38 cellular contexts compared by ENCODE assay signal in genomic region chr1:205856433-205856832, GRCh38. TPM values are rescaled to one million over a fixed set of nuclear protein-coding genes. Genes with fewer than 3 reads are reported as not detected.
"Had no signal": no experiment of that assay in that cellular context is flagged by ENCODE, and none has a peak within 500 bp of the region (broad histone marks: within the 10 kb centered on the region; RNA-seq: fewer than 3 reads in every experiment).

No MANE protein-coding gene starts in this region.

- H3K36me3 ChIP-seq: MG63 had no signal

- H3K27me3 ChIP-seq: MG63 had no signal

- H3K4me3 ChIP-seq: MG63 had no signal

- DNase-seq: Karpas-422, Kasumi-1, MG63, MM.1S, MV-4-11, NCI-H1048, NCI-H1092, NCI-H1092 treated with DMSO at 0.1 percent for 48 hours, NCI-H1105, NCI-H1105 treated with DMSO at 0.1 percent for 48 hours, NCI-H1417, NCI-H1417 treated with DMSO at 0.1 percent for 48 hours, NCI-H1436, NCI-H1436 treated with DMSO at 0.1 percent for 48 hours, NCI-H146, NCI-H1694, NCI-H1694 treated with DMSO at 0.1 percent for 48 hours, NCI-H187, NCI-H187 treated with DMSO at 0.1 percent for 48 hours, NCI-H1930, NCI-H2029, NCI-H2029 treated with DMSO at 0.1 percent for 48 hours, NCI-H2081, NCI-H2081 treated with DMSO at 0.1 percent for 48 hours, NCI-H2107, NCI-H2171, NCI-H2171 treated with DMSO at 0.1 percent for 48 hours, NCI-H2227 treated with DMSO at 0.1 percent for 48 hours, NCI-H226, NCI-H345, NCI-H446, NCI-H446 treated with DMSO at 0.1 percent for 48 hours, NCI-H510A, NCI-H524 had no signal

RNA-seq across cellular contexts. Expression of gene PM20D1, which starts 6.5 kb away (rescaled TPM):
- total RNA-seq: LHCN-M2, M059J, MCF 10A, NCI-H460 had no signal
